Comparison of ENCODE assay signal across 21 cellular contexts in genomic region chr18:56615738-56616520, GRCh38. TPM values are rescaled to one million over a fixed set of nuclear protein-coding genes. Genes with fewer than 3 reads are reported as not detected.
DNase-seq lines count a peak whose midpoint lies in the region; ATAC-seq and TF ChIP-seq lines count a peak whose summit lies in the region.
"Had no signal": no experiment of that assay in that cellular context is flagged by ENCODE, and none has a peak within 500 bp of the region (broad histone marks: within the 10 kb centered on the region; RNA-seq: fewer than 3 reads in every experiment).

No MANE protein-coding gene starts in this region.

- H3K27me3 ChIP-seq in right lobe of liver: no peaks in the 10 kb centered on the region
- H3K27me3 ChIP-seq in tibial artery: no peaks in the 10 kb centered on the region
- H3K27me3 ChIP-seq in gastroesophageal sphincter: no peaks in the 10 kb centered on the region
- H3K27me3 ChIP-seq: SJSA1 had no signal

- H3K9me3 ChIP-seq in right lobe of liver (no peaks in the 10 kb centered on the region), tibial artery (no peaks in the 10 kb centered on the region), gastroesophageal sphincter (no peaks in the 10 kb centered on the region)
- H3K9me3 ChIP-seq: left ventricle myocardium inferior, SJSA1 had no signal

- ATAC-seq in activated T-cell treated with anti-CD3 and anti-CD28 coated beads, Interleukin-2, amount 50 U/mL, for 72 hours (replicated peaks in 1 of 2): no peak
- ATAC-seq in right lobe of liver: peak; percentile 88 to 96 (median 91)
- no peak for ATAC-seq in GM18498 (IDR thresholded peaks at IDR 0.05; ENCODE audit: unreplicated experiment)
- ATAC-seq in gastroesophageal sphincter: no peak
- ATAC-seq in HG02678 (IDR thresholded peaks at IDR 0.05; ENCODE audit: unreplicated experiment): no peak
- ATAC-seq: Panc1 had no signal

- H3K27ac ChIP-seq in right lobe of liver (no peak overlapping the region), tibial artery (no peak overlapping the region), gastroesophageal sphincter (no peak overlapping the region)
- H3K27ac ChIP-seq: C4-2B, HL-60, left ventricle myocardium inferior, SJSA1 had no signal

- no peaks in the 10 kb centered on the region for H3K9me3 Mint-ChIP-seq in activated T-cell treated with anti-CD3 and anti-CD28 coated beads, Interleukin-2, amount 50 U/mL, for 72 hours

- H3K4me3 Mint-ChIP-seq in activated T-cell treated with anti-CD3 and anti-CD28 coated beads, Interleukin-2, amount 50 U/mL, for 72 hours: no peak overlapping the region

- no peak for DNase-seq in activated T-cell treated with anti-CD3 and anti-CD28 coated beads, Interleukin-2, amount 50 U/mL, for 72 hours
- DNase-seq in activated T-cell treated with anti-CD3 and anti-CD28 coated beads, Interleukin-2, amount 50 U/mL, for 1 hour: no peak
- DNase-seq in NCI-H524 treated with DMSO at 0.1 percent for 48 hours (lab: John Stamatoyannopoulos, UW) (peak; percentile 57), right lobe of liver (peak in 2 of 3 donors; percentile 35 to 73), tibial artery (no peak)
- DNase-seq: activated gamma-delta T cell treated with Interleukin-2 at 50 U/mL for 16 hours; cortex of kidney; glutamatergic neuron; HCEC 1CT; left ventricle myocardium inferior; NCI-H1436; NK-92 treated with Interleukin-12 subunit alpha and Interleukin-12 subunit beta, amount 100 ng/mL, for 24 hours; stimulated activated CD8-positive, alpha-beta memory T cell treated with anti-CD3 and anti-CD28 coated beads, Interleukin-4, amount 100 ng/mL, for 48 hours; T-helper 2 cell had no signal

- H3K4me1 ChIP-seq in right lobe of liver: peaks cover 0 to 3% (median 0%) of the 10 kb centered on the region in 4 donors
- no peaks in the 10 kb centered on the region for H3K4me1 ChIP-seq in tibial artery
- H3K4me1 ChIP-seq in gastroesophageal sphincter: no peaks in the 10 kb centered on the region
- H3K4me1 ChIP-seq: left ventricle myocardium inferior, SJSA1 had no signal

- H3K4me3 ChIP-seq in right lobe of liver (no peak overlapping the region), tibial artery (no peak overlapping the region), gastroesophageal sphincter (no peak overlapping the region)
- H3K4me3 ChIP-seq: left ventricle myocardium inferior, SJSA1 had no signal

- no peaks in the 10 kb centered on the region for H3K27me3 Mint-ChIP-seq in activated T-cell treated with anti-CD3 and anti-CD28 coated beads, Interleukin-2, amount 50 U/mL, for 72 hours (ENCODE audit: low read depth)

- peaks cover 9 to 39% of the 10 kb centered on the region in 2 donors for H3K36me3 Mint-ChIP-seq in activated T-cell treated with anti-CD3 and anti-CD28 coated beads, Interleukin-2, amount 50 U/mL, for 72 hours (ENCODE audit: insufficient read depth in 2 of 2)

- no peak for TF ChIP-seq POLR2A in right lobe of liver (IDR thresholded peaks at IDR 0.05)
- no peak for TF ChIP-seq POLR2A in gastroesophageal sphincter (IDR thresholded peaks at IDR 0.05)

- TF ChIP-seq CTCF in right lobe of liver (IDR thresholded peaks at IDR 0.05): no peak
- no peak for TF ChIP-seq CTCF in tibial artery (IDR thresholded peaks at IDR 0.05)
- no peak for TF ChIP-seq CTCF in gastroesophageal sphincter (IDR thresholded peaks at IDR 0.05)

- WGBS in right lobe of liver (ENCODE audit: insufficient coverage, low coverage, low lambda C conversion rate, missing lambda C conversion rate): 45% methylated on average over 7 of the region's 7 CpGs
- 68 to 83% methylated on average over 4 to 6 of the region's 7 CpGs for WGBS in gastroesophageal sphincter (ENCODE audit: low coverage in 1 of 2), 2 donors

- intact Hi-C loops in right lobe of liver (cut with DNase I) (no loop called here), tibial artery (cut with DNase I; ENCODE audit: low total_unique reads) (no loop called here)

- no peak for TF ChIP-seq EP300 in gastroesophageal sphincter (IDR thresholded peaks at IDR 0.05)

- H3K27ac Mint-ChIP-seq in activated T-cell treated with anti-CD3 and anti-CD28 coated beads, Interleukin-2, amount 50 U/mL, for 72 hours: peak overlapping the region; percentile 38

- H3K36me3 ChIP-seq in right lobe of liver: peaks cover 0 to 53% (median 21%) of the 10 kb centered on the region in 4 donors
- peaks cover 50 to 75% (median 55%) of the 10 kb centered on the region in 3 donors for H3K36me3 ChIP-seq in tibial artery
- peaks cover 15 to 90% of the 10 kb centered on the region in 2 donors for H3K36me3 ChIP-seq in gastroesophageal sphincter

- H3K4me1 Mint-ChIP-seq in activated T-cell treated with anti-CD3 and anti-CD28 coated beads, Interleukin-2, amount 50 U/mL, for 72 hours (ENCODE audit: low read depth): no peaks in the 10 kb centered on the region

RNA-seq across cellular contexts. Expression of gene TXNL1, which starts 22.5 kb away (rescaled TPM):
- total RNA-seq in activated T-cell treated with anti-CD3 and anti-CD28 coated beads, Interleukin-2, amount 50 U/mL, for 72 hours: 10 to 100 TPM; 66.2 to 69.7 TPM
- 10 to 100 TPM; 30.1 to 58.0 (median 42.8) TPM for total RNA-seq in right lobe of liver
- total RNA-seq in gastroesophageal sphincter: 10 to 100 TPM; 43.6 to 53.0 (median 47.7) TPM

RNA-seq across cellular contexts. Expression of gene WDR7, which starts 35.2 kb away (rescaled TPM):
- total RNA-seq in activated T-cell treated with anti-CD3 and anti-CD28 coated beads, Interleukin-2, amount 50 U/mL, for 72 hours: 10 to 100 TPM; 25.6 to 25.9 TPM
- total RNA-seq in right lobe of liver: 10 to 100 TPM; 10.4 to 18.8 (median 15.3) TPM
- 10 to 100 TPM; 19.3 to 51.4 (median 28.8) TPM for total RNA-seq in gastroesophageal sphincter

Comparison
In these comparisons a context has a peak if more than half of its experiments do, and no peak if none do; other contexts are left out.
1. ATAC-seq: peak in right lobe of liver (4 of 4); none in activated T-cell treated with anti-CD3 and anti-CD28 coated beads, Interleukin-2, amount 50 U/mL, for 72 hours (0 of 2), GM18498 (single experiment), gastroesophageal sphincter (single experiment) and HG02678 (single experiment).
2. DNase-seq: peak in NCI-H524 treated with DMSO at 0.1 percent for 48 hours (single experiment) and right lobe of liver (2 of 3); none in activated T-cell treated with anti-CD3 and anti-CD28 coated beads, Interleukin-2, amount 50 U/mL, for 72 hours (0 of 2), activated T-cell treated with anti-CD3 and anti-CD28 coated beads, Interleukin-2, amount 50 U/mL, for 1 hour (single experiment) and tibial artery (0 of 2).